ENCODE assay signal across 1 cellular context in genomic region chr11:10663365-10663764, GRCh38.
TF ChIP-seq lines count a peak whose summit lies in the region.

No MANE protein-coding gene starts in this region.

TF ChIP-seq in IMR-90, 13 proteins besides CTCF, POLR2A, EP300 and RAD21:
- TF ChIP-seq ELK1 (IDR thresholded peaks at IDR 0.05; ENCODE audit: borderline replicate concordance, low read depth, low read length) (no peak), FOS (IDR thresholded peaks at IDR 0.05; ENCODE audit: low read depth, low read length) (no peak), NFE2L2 (IDR thresholded peaks at IDR 0.05; ENCODE audit: low read depth, low read length) (no peak), MAZ (IDR thresholded peaks at IDR 0.05; ENCODE audit: borderline replicate concordance, low read depth, low read length) (no peak), MAFK (IDR thresholded peaks at IDR 0.05; ENCODE audit: low read depth, low read length) (no peak), BHLHE40 (IDR thresholded peaks at IDR 0.05; ENCODE audit: low read depth, low read length) (no peak), CEBPB (IDR thresholded peaks at IDR 0.05; ENCODE audit: low read depth, low read length) (no peak), SMC3 (IDR thresholded peaks at IDR 0.05; ENCODE audit: low read depth, low read length) (no peak), RFX5 (IDR thresholded peaks at IDR 0.05; ENCODE audit: low read depth, low read length) (no peak), MXI1 (IDR thresholded peaks at IDR 0.05; ENCODE audit: borderline replicate concordance, low read depth, low read length) (no peak), USF2 (IDR thresholded peaks at IDR 0.05; ENCODE audit: low read depth, low read length) (no peak), RCOR1 (IDR thresholded peaks at IDR 0.05; ENCODE audit: insufficient replicate concordance, low read length) (no peak), CHD1 (IDR thresholded peaks at IDR 0.05; ENCODE audit: low read depth, low read length) (no peak)
TF ChIP-seq in IMR-90: peak in this region for 0.
